8 cellular contexts compared by ENCODE assay signal in the genomic region with DNA sequence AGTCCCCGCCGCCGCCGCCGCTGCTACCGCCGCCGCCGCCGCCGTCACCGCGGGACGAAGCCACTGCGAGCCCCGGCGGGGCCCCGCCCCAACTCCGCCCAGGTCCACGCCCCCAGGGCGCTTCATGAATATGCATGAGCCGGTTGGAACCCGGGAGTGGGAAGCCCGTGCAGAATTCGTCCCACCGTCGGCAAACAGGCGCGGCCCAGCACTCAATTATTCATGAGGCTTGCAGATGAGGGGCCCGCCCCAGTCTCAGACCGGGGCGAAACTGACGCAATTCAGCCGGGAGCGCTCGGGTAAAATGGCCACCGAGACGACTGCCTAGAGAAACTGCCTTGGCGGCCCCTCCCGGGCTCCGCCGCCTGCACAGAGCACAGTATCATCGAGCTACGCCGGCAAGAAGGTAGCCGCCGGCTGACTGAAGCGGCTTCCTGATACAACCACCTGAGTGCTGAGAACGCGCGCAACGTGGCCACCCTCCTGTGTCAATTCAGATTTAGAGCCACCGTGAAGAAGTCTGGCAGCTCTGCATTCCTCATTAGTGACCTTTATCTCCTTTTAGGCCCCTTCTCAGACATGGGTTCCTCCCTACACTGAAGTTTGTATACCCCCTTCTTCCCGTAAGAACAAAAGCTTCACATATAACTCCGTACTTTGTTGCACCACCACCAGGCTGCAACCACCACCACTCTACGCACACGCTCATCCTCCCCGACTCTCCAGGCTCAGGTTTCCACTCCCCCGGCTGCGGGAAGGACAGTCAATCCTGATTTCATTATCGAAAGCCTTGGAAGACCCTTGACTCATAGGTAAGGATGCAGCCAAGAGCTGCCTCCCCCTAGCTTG. TPM values are rescaled to one million over a fixed set of nuclear protein-coding genes. Genes with fewer than 3 reads are reported as not detected.
A peak's percentile ranks its signal among the peaks of the same experiment; 100 is the strongest.
DNase-seq lines count a peak whose midpoint lies in the region; ATAC-seq and TF ChIP-seq lines count a peak whose summit lies in the region.

A gene with protein sequence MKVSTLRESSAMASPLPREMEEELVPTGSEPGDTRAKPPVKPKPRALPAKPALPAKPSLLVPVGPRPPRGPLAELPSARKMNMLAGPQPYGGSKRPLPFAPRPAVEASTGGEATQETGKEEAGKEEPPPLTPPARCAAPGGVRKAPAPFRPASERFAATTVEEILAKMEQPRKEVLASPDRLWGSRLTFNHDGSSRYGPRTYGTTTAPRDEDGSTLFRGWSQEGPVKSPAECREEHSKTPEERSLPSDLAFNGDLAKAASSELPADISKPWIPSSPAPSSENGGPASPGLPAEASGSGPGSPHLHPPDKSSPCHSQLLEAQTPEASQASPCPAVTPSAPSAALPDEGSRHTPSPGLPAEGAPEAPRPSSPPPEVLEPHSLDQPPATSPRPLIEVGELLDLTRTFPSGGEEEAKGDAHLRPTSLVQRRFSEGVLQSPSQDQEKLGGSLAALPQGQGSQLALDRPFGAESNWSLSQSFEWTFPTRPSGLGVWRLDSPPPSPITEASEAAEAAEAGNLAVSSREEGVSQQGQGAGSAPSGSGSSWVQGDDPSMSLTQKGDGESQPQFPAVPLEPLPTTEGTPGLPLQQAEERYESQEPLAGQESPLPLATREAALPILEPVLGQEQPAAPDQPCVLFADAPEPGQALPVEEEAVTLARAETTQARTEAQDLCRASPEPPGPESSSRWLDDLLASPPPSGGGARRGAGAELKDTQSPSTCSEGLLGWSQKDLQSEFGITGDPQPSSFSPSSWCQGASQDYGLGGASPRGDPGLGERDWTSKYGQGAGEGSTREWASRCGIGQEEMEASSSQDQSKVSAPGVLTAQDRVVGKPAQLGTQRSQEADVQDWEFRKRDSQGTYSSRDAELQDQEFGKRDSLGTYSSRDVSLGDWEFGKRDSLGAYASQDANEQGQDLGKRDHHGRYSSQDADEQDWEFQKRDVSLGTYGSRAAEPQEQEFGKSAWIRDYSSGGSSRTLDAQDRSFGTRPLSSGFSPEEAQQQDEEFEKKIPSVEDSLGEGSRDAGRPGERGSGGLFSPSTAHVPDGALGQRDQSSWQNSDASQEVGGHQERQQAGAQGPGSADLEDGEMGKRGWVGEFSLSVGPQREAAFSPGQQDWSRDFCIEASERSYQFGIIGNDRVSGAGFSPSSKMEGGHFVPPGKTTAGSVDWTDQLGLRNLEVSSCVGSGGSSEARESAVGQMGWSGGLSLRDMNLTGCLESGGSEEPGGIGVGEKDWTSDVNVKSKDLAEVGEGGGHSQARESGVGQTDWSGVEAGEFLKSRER (N-terminal part only) (minus strand): TSS at position 67 of the 849 bp plus-strand sequence. CDS start 3,067 bp downstream, outside the sequence.

- no peaks in the 10 kb centered on the region for H3K9me3 Mint-ChIP-seq in activated CD4-positive, alpha-beta T cell treated with anti-CD3 and anti-CD28 coated beads, Interleukin-2, amount 10 ng/mL, durations not matched to agents 7 days and 5 days

- H3K27ac ChIP-seq in coronary artery: peak within 1 kb of the TSS; percentile 94 to 100
- H3K27ac ChIP-seq in layer of hippocampus (ENCODE audit: low read depth, low read length): peak within 1 kb of the TSS; percentile 81

- H3K27ac Mint-ChIP-seq in activated CD4-positive, alpha-beta T cell treated with anti-CD3 and anti-CD28 coated beads, Interleukin-2, amount 10 ng/mL, durations not matched to agents 7 days and 5 days: peak within 1 kb of the TSS; percentile 94

- H3K27me3 ChIP-seq in BJ (ENCODE audit: control insufficient read depth, insufficient read depth, low read length): no peaks in the 10 kb centered on the region
- H3K27me3 ChIP-seq in layer of hippocampus (ENCODE audit: control insufficient read depth, insufficient read depth, low read length): no peaks in the 10 kb centered on the region

- peak; percentile 88 for DNase-seq in BJ (ENCODE audit: low read depth)
- DNase-seq in GM19240 (ENCODE audit: insufficient read length, low spot score): peak; percentile 92
- peak; percentile 79 for DNase-seq in NCI-H524 treated with DMSO at 0.1 percent for 48 hours (lab: John Stamatoyannopoulos, UW)
- DNase-seq in activated CD4-positive, alpha-beta T cell treated with anti-CD3 and anti-CD28 coated beads, Interleukin-2, amount 10 ng/mL, durations not matched to agents 7 days and 5 days: peak; percentile 90
- DNase-seq in coronary artery (ENCODE audit: low spot score): peak; percentile 99
- peak; percentile 76 to 90 (median 87) for DNase-seq in stimulated activated CD4-positive, alpha-beta T cell treated with anti-CD3 and anti-CD28 coated beads, Interleukin-1b, Interleukin-23, amount 100 ng/mL, for 24 hours (ENCODE audit: low read depth in 4 of 4, low spot score in 1 of 4)

- TF ChIP-seq CTCF in BJ (IDR thresholded peaks at IDR 0.05; ENCODE audit: insufficient read depth, low read depth, low read length) (no peak), coronary artery (IDR thresholded peaks at IDR 0.05) (no peak)

- H3K4me3 Mint-ChIP-seq in activated CD4-positive, alpha-beta T cell treated with anti-CD3 and anti-CD28 coated beads, Interleukin-2, amount 10 ng/mL, durations not matched to agents 7 days and 5 days: peak within 1 kb of the TSS; percentile 82

- peaks cover 54% of the 10 kb centered on the region for H3K4me1 Mint-ChIP-seq in activated CD4-positive, alpha-beta T cell treated with anti-CD3 and anti-CD28 coated beads, Interleukin-2, amount 10 ng/mL, durations not matched to agents 7 days and 5 days

- H3K36me3 Mint-ChIP-seq in activated CD4-positive, alpha-beta T cell treated with anti-CD3 and anti-CD28 coated beads, Interleukin-2, amount 10 ng/mL, durations not matched to agents 7 days and 5 days (ENCODE audit: low read depth): peaks cover 45% of the 10 kb centered on the region

- peak within 1 kb of the TSS; percentile 82 for H3K4me3 ChIP-seq in BJ (ENCODE audit: low read depth, low read length)
- peak within 1 kb of the TSS; percentile 99 for H3K4me3 ChIP-seq in coronary artery

- peak; percentile 85 for ATAC-seq in HG03457 (IDR thresholded peaks at IDR 0.05; ENCODE audit: unreplicated experiment)

- H3K36me3 ChIP-seq in BJ (ENCODE audit: control insufficient read depth, insufficient read depth, low read length): peaks cover 32% of the 10 kb centered on the region

- CTCF ChIA-PET in BJ (lab: Yijun Ruan, JAX): interaction anchor here (0.8 to 1.4 kb wide), 3 partner anchors 20 to 168 kb away, joined by 3 to 5 read pairs (median 4); no protein-coding TSS in a partner anchor
- CTCF ChIA-PET in activated CD4-positive, alpha-beta T cell treated with anti-CD3 and anti-CD28 coated beads, Interleukin-2, amount 10 ng/mL, durations not matched to agents 7 days and 5 days (lab: Charles Lee): interaction anchor here (0.6 to 1.7 kb wide), 5 partner anchors 10 to 1459 kb away, joined by 3 to 4 read pairs (median 3); a partner anchor contains a TSS

- no peaks in the 10 kb centered on the region for H3K27me3 Mint-ChIP-seq in activated CD4-positive, alpha-beta T cell treated with anti-CD3 and anti-CD28 coated beads, Interleukin-2, amount 10 ng/mL, durations not matched to agents 7 days and 5 days

- POLR2A ChIA-PET in BJ (lab: Charles Lee): interaction anchor here (0.6 to 0.7 kb wide), 2 partner anchors 32 to 70 kb away, joined by 4 to 6 read pairs; no protein-coding TSS in a partner anchor
- POLR2A ChIA-PET in activated CD4-positive, alpha-beta T cell treated with anti-CD3 and anti-CD28 coated beads, Interleukin-2, amount 10 ng/mL, durations not matched to agents 7 days and 5 days (lab: Charles Lee): interaction anchor here (0.8 to 1.1 kb wide), 2 partner anchors 11 to 13 kb away, joined by 3 to 11 read pairs; a partner anchor contains a TSS

RNA-seq across cellular contexts. Expression of the gene that starts here (rescaled TPM):
- 51.1 and 73.7 TPM in 2 replicates for polyA plus RNA-seq in BJ (2011; rRNA removed)
- polyA minus RNA-seq in BJ (2011; rRNA and poly(A)+ RNA removed): 60.0 and 61.6 TPM in 2 replicates
- 10 to 100 TPM in 1 of 2 experiments, 1 to 10 TPM in 1; 8.9 to 10.4 TPM for total RNA-seq in activated CD4-positive, alpha-beta T cell treated with anti-CD3 and anti-CD28 coated beads, Interleukin-2, amount 10 ng/mL, durations not matched to agents 7 days and 5 days

Comparison
In these comparisons a context has a peak if more than half of its experiments do, and no peak if none do; other contexts are left out.
1. Peak in every context shown above with its lines: DNase-seq, ATAC-seq, H3K4me3 ChIP-seq and H3K27ac ChIP-seq.